11 cellular contexts compared by ENCODE assay signal in the genomic region with DNA sequence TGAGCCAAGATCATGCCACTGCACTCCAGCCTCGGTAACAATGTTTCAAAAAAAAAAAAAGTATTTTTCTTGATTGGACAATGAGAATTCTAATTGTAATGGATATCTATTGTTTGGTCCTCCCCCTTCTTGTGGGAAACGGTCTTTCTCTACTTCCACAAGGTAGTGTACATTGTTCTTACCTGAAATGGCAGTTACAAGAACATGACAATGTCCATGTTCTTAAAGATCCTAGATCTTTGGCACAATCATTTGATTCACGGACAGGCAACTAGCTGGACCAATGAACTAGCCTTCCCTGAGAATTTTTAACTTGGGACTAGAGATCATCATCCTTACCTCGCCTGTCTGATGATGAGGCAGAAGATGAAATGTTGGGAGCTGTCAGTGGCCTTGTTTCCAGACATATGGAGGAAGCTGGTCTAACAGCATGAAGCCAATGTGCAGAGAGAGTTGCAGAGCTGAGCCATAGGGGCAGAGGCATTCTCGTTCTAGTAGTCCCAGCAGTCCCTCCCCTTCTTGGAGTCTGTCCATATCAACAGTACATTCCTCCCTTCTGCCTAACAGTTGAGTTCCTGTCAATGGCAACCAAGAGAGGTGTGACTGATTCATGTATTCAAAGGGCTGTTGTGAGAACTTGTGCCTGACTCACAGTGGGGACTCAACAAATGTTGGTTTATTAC. TPM values are rescaled to one million over a fixed set of nuclear protein-coding genes. Genes with fewer than 3 reads are reported as not detected.
DNase-seq lines count a peak whose midpoint lies in the region; ATAC-seq and TF ChIP-seq lines count a peak whose summit lies in the region.
"Had no signal": no experiment of that assay in that cellular context is flagged by ENCODE, and none has a peak within 500 bp of the region (broad histone marks: within the 10 kb centered on the region; RNA-seq: fewer than 3 reads in every experiment).

No MANE protein-coding gene starts in this region.

- H3K27me3 ChIP-seq in DOHH2 (ENCODE audit: control insufficient read depth, low read length): no peaks in the 10 kb centered on the region
- no peaks in the 10 kb centered on the region for H3K27me3 ChIP-seq in mesendoderm (ENCODE audit: insufficient read depth, low read length, poor library complexity)
- H3K27me3 ChIP-seq in vagina: no peaks in the 10 kb centered on the region

- no peak overlapping the region for H4K8ac ChIP-seq in mesendoderm (ENCODE audit: low read depth, low read length)

- H3K9ac ChIP-seq in mesendoderm (ENCODE audit: low read length): no peak overlapping the region

- intact Hi-C loops in vagina (cut with DNase I): no loop called here

- no peak overlapping the region for H2BK5ac ChIP-seq in mesendoderm (ENCODE audit: low read length)

- no peak overlapping the region for H2AK5ac ChIP-seq in mesendoderm (ENCODE audit: low read length)

- H3K4me1 ChIP-seq in DOHH2 (ENCODE audit: control insufficient read depth, low read length) (peaks cover 22% of the 10 kb centered on the region), mesendoderm (ENCODE audit: control insufficient read depth, low read depth, low read length) (peaks cover 6% of the 10 kb centered on the region), vagina (peaks cover 23% of the 10 kb centered on the region)

- TF ChIP-seq POLR2A in vagina (IDR thresholded peaks at IDR 0.05): no peak

- H3K36me3 ChIP-seq in DOHH2 (ENCODE audit: control insufficient read depth, low read length): peaks cover 15% of the 10 kb centered on the region; the same call in 1 of the 2 replicates
- no peaks in the 10 kb centered on the region for H3K36me3 ChIP-seq in mesendoderm (ENCODE audit: control insufficient read depth, insufficient read depth, low read length)
- H3K36me3 ChIP-seq in vagina: no peaks in the 10 kb centered on the region
- H3K36me3 ChIP-seq: lower lobe of right lung had no signal

- H3K18ac ChIP-seq in mesendoderm (ENCODE audit: low read length): no peak overlapping the region

- H3K4me2 ChIP-seq in DOHH2 (ENCODE audit: low read length) (peak overlapping the region; percentile 96; the same call in 1 of the 2 replicates), mesendoderm (ENCODE audit: low read length) (no peak overlapping the region)

- H2BK15ac ChIP-seq in mesendoderm (replicated peaks; ENCODE audit: low read depth): no peak overlapping the region

- H3K79me2 ChIP-seq in DOHH2 (ENCODE audit: control insufficient read depth, low read length) (peaks cover 41% of the 10 kb centered on the region), mesendoderm (ENCODE audit: control insufficient read depth, insufficient read depth, low read length) (peaks cover 12% of the 10 kb centered on the region)

- no peaks in the 10 kb centered on the region for H3K79me1 ChIP-seq in mesendoderm (ENCODE audit: low read length)

- peaks cover 8% of the 10 kb centered on the region; the same call in 1 of the 2 replicates for H3F3A ChIP-seq in DOHH2 (ENCODE audit: control insufficient read depth, insufficient read depth)

- H4K20me1 ChIP-seq in DOHH2 (ENCODE audit: control insufficient read depth, insufficient read depth, low read depth, low read length): peaks cover 8% of the 10 kb centered on the region; the same call in 1 of the 2 replicates

- no peak overlapping the region for H3K56ac ChIP-seq in mesendoderm (ENCODE audit: low read length)

- no CpG with 5 or more reads among the region's 5 CpGs for WGBS in mesendoderm (ENCODE audit: extremely low coverage, insufficient coverage, low lambda C conversion rate)

- H3K27ac ChIP-seq in DOHH2 (ENCODE audit: low read depth, low read length) (no peak overlapping the region), mesendoderm (ENCODE audit: low read depth, low read length) (no peak overlapping the region), vagina (no peak overlapping the region)
- H3K27ac ChIP-seq: lower lobe of right lung had no signal

- TF ChIP-seq CTCF in DOHH2 (IDR thresholded peaks at IDR 0.05; ENCODE audit: low read depth, low read length, poor library complexity, severe bottlenecking): no peak
- TF ChIP-seq CTCF in vagina (IDR thresholded peaks at IDR 0.05): no peak

- H3K4ac ChIP-seq in mesendoderm (ENCODE audit: low read depth, low read length): no peak overlapping the region

- ATAC-seq in HG02759 (IDR thresholded peaks at IDR 0.05; ENCODE audit: unreplicated experiment): no peak
- ATAC-seq in HG02973 (IDR thresholded peaks at IDR 0.05; ENCODE audit: unreplicated experiment): no peak

- H3K4me3 ChIP-seq in DOHH2 (ENCODE audit: low read length) (no peak overlapping the region), mesendoderm (ENCODE audit: low read length) (no peak overlapping the region), vagina (no peak overlapping the region)
- H3K4me3 ChIP-seq: lower lobe of right lung had no signal

- peak; percentile 64 for DNase-seq in NCI-H1694 (lab: John Stamatoyannopoulos, UW)
- peak; percentile 85 for DNase-seq in cerebellar cortex (ENCODE audit: low spot score)
- DNase-seq in mesendoderm: peak; percentile 71
- no peak for DNase-seq in vagina (ENCODE audit: extremely low spot score in 2 of 2)
- no peak for DNase-seq in GDM1 (lab: John Stamatoyannopoulos, UW)
- DNase-seq: amygdala, lower lobe of right lung, SHP77 treated with DMSO at 0.1 percent for 48 hours had no signal

- H4K5ac ChIP-seq in mesendoderm (ENCODE audit: low read length): no peak overlapping the region

- H3K23ac ChIP-seq in mesendoderm (ENCODE audit: low read length): no peak overlapping the region

- H2BK120ac ChIP-seq in mesendoderm (ENCODE audit: low read depth, low read length): no peak overlapping the region

- H3K9me3 ChIP-seq in DOHH2 (ENCODE audit: control insufficient read depth, insufficient read depth, low read length): no peaks in the 10 kb centered on the region
- no peaks in the 10 kb centered on the region for H3K9me3 ChIP-seq in vagina
- H3K9me3 ChIP-seq: lower lobe of right lung had no signal

- no peaks in the 10 kb centered on the region for H3K9me2 ChIP-seq in DOHH2 (replicated peaks; ENCODE audit: control insufficient read depth, low read length)

RNA-seq across cellular contexts. Expression of gene MARCHF6, which starts 2.2 kb away (rescaled TPM):
- 33.4 TPM for polyA plus RNA-seq in mesendoderm (2013, experiment 1 of 2)
- polyA plus RNA-seq in mesendoderm (2013, experiment 2 of 2): 31.1 TPM
- 68.8 TPM for total RNA-seq in vagina

RNA-seq across cellular contexts. Expression of gene CMBL, which starts 43.6 kb away (rescaled TPM):
- polyA plus RNA-seq in mesendoderm (2013, experiment 1 of 2): 9.7 TPM
- polyA plus RNA-seq in mesendoderm (2013, experiment 2 of 2): 10.1 TPM
- total RNA-seq in vagina: 5.9 TPM

Comparison
In these comparisons a context has a peak if more than half of its experiments do, and no peak if none do; other contexts are left out.
1. DNase-seq: peak in NCI-H1694 (single experiment), cerebellar cortex (single experiment) and mesendoderm (single experiment); none in vagina (0 of 2) and GDM1 (single experiment).